Comparison of ENCODE assay signal across 21 cellular contexts in genomic region chr1:121418369-121419049, GRCh38.
DNase-seq lines count a peak whose midpoint lies in the region; ATAC-seq and TF ChIP-seq lines count a peak whose summit lies in the region.
"Had no signal": no experiment of that assay in that cellular context is flagged by ENCODE, and none has a peak within 500 bp of the region (broad histone marks: within the 10 kb centered on the region; RNA-seq: fewer than 3 reads in every experiment).

No MANE protein-coding gene starts in this region.

- DNase-seq in H7 (no peak), NCI-H526 (lab: John Stamatoyannopoulos, UW) (peak; percentile 51 to 72), endodermal cell (peak; percentile 68), mesothelial cell of epicardium (ENCODE audit: low spot score in 2 of 2, unreplicated experiment in 2 of 2) (no peak), SKM-1 treated with dmso at 0.1 percent for 144 hours (lab: John Stamatoyannopoulos, UW; ENCODE audit: unreplicated experiment) (no peak), natural killer cell (no peak), tibial artery (no peak)
- DNase-seq: activated CD8-positive, alpha-beta T cell treated with anti-CD3 and anti-CD28 coated beads for 36 hours; activated T-cell treated with anti-CD3 and anti-CD28 coated beads, Interleukin-2, amount 50 U/mL, for 48 hours; brain microvascular endothelial cell; Caco-2; GDM1; head of caudate nucleus; KBM-7; left colon; NCI-H2107; occipital lobe; stimulated activated CD4-positive, alpha-beta T cell treated with anti-CD3 and anti-CD28 coated beads, Interleukin-2, amount 100 ng/mL, for 48 hours had no signal

- no peak for ATAC-seq in natural killer cell
- ATAC-seq: activated CD8-positive, alpha-beta T cell treated with anti-CD3 and anti-CD28 coated beads for 36 hours; left colon had no signal

- peaks cover 6% of the 10 kb centered on the region for H3K27me3 Mint-ChIP-seq in endodermal cell (ENCODE audit: insufficient read depth)
- no peaks in the 10 kb centered on the region for H3K27me3 Mint-ChIP-seq in mesothelial cell of epicardium (ENCODE audit: low read depth)
- peaks cover 29 to 49% of the 10 kb centered on the region in 2 donors for H3K27me3 Mint-ChIP-seq in natural killer cell (ENCODE audit: low read depth in 2 of 2)

- H3K9me3 ChIP-seq in endodermal cell (ENCODE audit: control insufficient read depth, low read length) = no peaks in the 10 kb centered on the region
- no peaks in the 10 kb centered on the region for H3K9me3 ChIP-seq in tibial artery
- H3K9me3 ChIP-seq: Caco-2, esophagus muscularis mucosa had no signal

- H3K4me1 Mint-ChIP-seq in endodermal cell (peaks cover 2% of the 10 kb centered on the region), mesothelial cell of epicardium (peaks cover 15% of the 10 kb centered on the region), natural killer cell (no peaks in the 10 kb centered on the region)

- H3K9ac ChIP-seq in endodermal cell (ENCODE audit: extremely low read depth, low read length, poor library complexity, severe bottlenecking) = no peak overlapping the region

- H3K4me1 ChIP-seq in endodermal cell (ENCODE audit: control insufficient read depth, insufficient read depth, low read length) (no peaks in the 10 kb centered on the region), tibial artery (peaks cover 0 to 10% (median 3%) of the 10 kb centered on the region in 4 donors)
- H3K4me1 ChIP-seq: Caco-2 had no signal

- H3K4me3 ChIP-seq in H7 (ENCODE audit: insufficient read depth, low read depth, low read length) (peak overlapping the region; percentile 11), endodermal cell (ENCODE audit: low read length) (no peak overlapping the region), tibial artery (no peak overlapping the region)
- H3K4me3 ChIP-seq: esophagus muscularis mucosa had no signal

- no peaks in the 10 kb centered on the region for H3K36me3 Mint-ChIP-seq in endodermal cell (ENCODE audit: low read depth)
- no peaks in the 10 kb centered on the region for H3K36me3 Mint-ChIP-seq in mesothelial cell of epicardium
- H3K36me3 Mint-ChIP-seq in natural killer cell = no peaks in the 10 kb centered on the region
- H3K36me3 Mint-ChIP-seq: activated naive CD8-positive, alpha-beta T cell had no signal

- H3K27ac ChIP-seq in endodermal cell (ENCODE audit: low read depth, low read length) (no peak overlapping the region), tibial artery (no peak overlapping the region)
- H3K27ac ChIP-seq: brain microvascular endothelial cell, dorsolateral prefrontal cortex, esophagus muscularis mucosa had no signal

- TF ChIP-seq CTCF in endodermal cell (conservative IDR thresholded peaks at IDR 0.05) = no peak
- TF ChIP-seq CTCF in mesothelial cell of epicardium (IDR thresholded peaks at IDR 0.05; ENCODE audit: unreplicated experiment) = no peak
- TF ChIP-seq CTCF in natural killer cell (IDR thresholded peaks at IDR 0.05) = no peak
- TF ChIP-seq CTCF in tibial artery (IDR thresholded peaks at IDR 0.05) = no peak

- WGBS in endodermal cell (ENCODE audit: insufficient coverage in 1 of 2, insufficient read length in 1 of 2), 2 experiments = 53 to 90% methylated on average over 3 to 10 of the region's 15 CpGs

- H3K27ac Mint-ChIP-seq in endodermal cell (no peak overlapping the region), mesothelial cell of epicardium (peak overlapping the region; percentile 75), natural killer cell (no peak overlapping the region)
- H3K27ac Mint-ChIP-seq: activated CD8-positive, alpha-beta T cell treated with anti-CD3 and anti-CD28 coated beads for 36 hours; activated naive CD8-positive, alpha-beta T cell had no signal

- H3K27me3 ChIP-seq in H7 (ENCODE audit: control insufficient read depth, insufficient read depth, low read length) = no peaks in the 10 kb centered on the region
- H3K27me3 ChIP-seq in endodermal cell (ENCODE audit: control insufficient read depth, insufficient read depth, low read length, poor library complexity, severe bottlenecking) = no peaks in the 10 kb centered on the region
- no peaks in the 10 kb centered on the region for H3K27me3 ChIP-seq in tibial artery
- H3K27me3 ChIP-seq: brain microvascular endothelial cell, dorsolateral prefrontal cortex had no signal

- peak overlapping the region; percentile 3 for H3K4me3 Mint-ChIP-seq in endodermal cell
- peak overlapping the region; percentile 13 for H3K4me3 Mint-ChIP-seq in mesothelial cell of epicardium
- no peak overlapping the region for H3K4me3 Mint-ChIP-seq in natural killer cell
- H3K4me3 Mint-ChIP-seq: activated CD8-positive, alpha-beta T cell treated with anti-CD3 and anti-CD28 coated beads for 36 hours; activated naive CD8-positive, alpha-beta T cell had no signal

- no peaks in the 10 kb centered on the region for H3K36me3 ChIP-seq in H7 (replicated peaks; ENCODE audit: control insufficient read depth, insufficient read depth, low read length)
- H3K36me3 ChIP-seq in endodermal cell (ENCODE audit: control insufficient read depth, insufficient read depth, low read length) = no peaks in the 10 kb centered on the region
- H3K36me3 ChIP-seq in tibial artery = no peaks in the 10 kb centered on the region
- H3K36me3 ChIP-seq: brain microvascular endothelial cell, esophagus muscularis mucosa had no signal

- no peaks in the 10 kb centered on the region for H3K9me3 Mint-ChIP-seq in endodermal cell
- H3K9me3 Mint-ChIP-seq in mesothelial cell of epicardium = no peaks in the 10 kb centered on the region
- no peaks in the 10 kb centered on the region for H3K9me3 Mint-ChIP-seq in natural killer cell
- H3K9me3 Mint-ChIP-seq: activated CD8-positive, alpha-beta T cell treated with anti-CD3 and anti-CD28 coated beads for 36 hours had no signal

- intact Hi-C loops in natural killer cell (cut with micrococcal nuclease) (no loop called here), tibial artery (cut with DNase I; ENCODE audit: low total_unique reads) (no loop called here)

Comparison
In these comparisons a context has a peak if more than half of its experiments do, and no peak if none do; other contexts are left out.
1. DNase-seq: peak in NCI-H526 (2 of 2) and endodermal cell (single experiment); none in H7 (single experiment), mesothelial cell of epicardium (0 of 2), SKM-1 treated with dmso at 0.1 percent for 144 hours (single experiment), natural killer cell (single experiment) and tibial artery (0 of 2).